ENCODE assay signal across 32 cellular contexts in the genomic region with DNA sequence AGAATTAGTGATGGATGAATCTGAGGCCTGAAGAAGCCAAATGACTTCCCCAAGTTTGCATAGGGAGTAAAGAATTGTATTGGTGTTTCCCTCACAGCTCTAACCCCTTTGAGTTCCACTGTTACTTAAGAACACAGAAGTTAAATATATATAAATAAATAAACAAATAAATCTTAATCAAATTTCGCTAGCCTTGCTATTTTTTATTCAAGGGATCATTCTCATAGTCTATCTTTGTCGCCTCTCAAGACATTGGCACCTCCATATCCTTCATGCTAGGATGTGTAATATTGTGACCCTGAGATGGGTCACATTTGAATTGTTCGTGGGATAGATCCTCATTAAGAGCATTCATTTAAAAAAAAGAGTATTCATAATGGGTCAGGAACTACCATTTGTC.
"Had no signal": no experiment of that assay in that cellular context is flagged by ENCODE, and none has a peak within 500 bp of the region (broad histone marks: within the 10 kb centered on the region; RNA-seq: fewer than 3 reads in every experiment).

No MANE protein-coding gene starts in this region.

- H3K36me3 ChIP-seq: adrenal gland, ascending aorta, brain microvascular endothelial cell, breast epithelium, cardiac muscle cell had no signal

- FAIRE-seq: astrocyte had no signal

- H3K27ac ChIP-seq: adrenal gland, ascending aorta, body of pancreas, brain microvascular endothelial cell, breast epithelium, cardiac muscle cell had no signal

- H3K4me1 ChIP-seq: adrenal gland, ascending aorta, body of pancreas, breast epithelium had no signal

- H3K9me3 ChIP-seq: ascending aorta, body of pancreas had no signal

- ATAC-seq: activated naive CD4-positive, alpha-beta T cell treated with anti-CD3 and anti-CD28 coated beads, Interleukin-2, amount 50 U/mL, for 72 hours; activated naive CD8-positive, alpha-beta T cell treated with anti-CD3 and anti-CD28 coated beads, Interleukin-2, amount 50 U/mL, for 24 hours; activated T-cell treated with anti-CD3 and anti-CD28 coated beads, Interleukin-2, amount 50 U/mL, for 4 hours; activated T-cell treated with anti-CD3 and anti-CD28 coated beads, Interleukin-2, amount 50 U/mL, for 72 hours; activated T-helper 17 cell treated with anti-CD3 and anti-CD28 coated beads, Interleukin-2, amount 50 U/mL, for 72 hours; body of pancreas had no signal

- H3K27me3 ChIP-seq: adrenal gland, ascending aorta, body of pancreas, brain microvascular endothelial cell, breast epithelium, cardiac muscle cell had no signal

- DNase-seq: activated effector memory CD4-positive, alpha-beta T cell treated with anti-CD3 and anti-CD28 coated beads, Interleukin-2, amount 50 U/mL, for 16 hours; activated effector memory CD4-positive, alpha-beta T cell treated with Interleukin-2 at 50 U/mL for 16 hours; activated gamma-delta T cell; activated gamma-delta T cell treated with Interleukin-2 at 50 U/mL for 16 hours; activated naive CD4-positive, alpha-beta T cell; activated naive CD4-positive, alpha-beta T cell treated with anti-CD3 and anti-CD28 coated beads for 36 hours; activated naive CD4-positive, alpha-beta T cell treated with anti-CD3 and anti-CD28 coated beads, Interleukin-2, amount 10 ng/mL, durations not matched to agents 7 days and 5 days; activated naive CD4-positive, alpha-beta T cell treated with anti-CD3 and anti-CD28 coated beads, Interleukin-2, amount 50 U/mL, for 16 hours; activated naive CD4-positive, alpha-beta T cell treated with Interleukin-2 at 50 U/mL for 16 hours; activated naive CD8-positive, alpha-beta T cell treated with anti-CD3 and anti-CD28 coated beads for 36 hours; activated naive CD8-positive, alpha-beta T cell treated with anti-CD3 and anti-CD28 coated beads, Interleukin-2, amount 10 ng/mL, durations not matched to agents 7 days and 5 days; activated naive CD8-positive, alpha-beta T cell treated with anti-CD3 and anti-CD28 coated beads, Interleukin-2, amount 50 U/mL, for 24 hours; activated T-cell treated with anti-CD3 and anti-CD28 coated beads, Interleukin-2, amount 50 U/mL, for 24 hours; activated T-cell treated with anti-CD3 and anti-CD28 coated beads, Interleukin-2, amount 50 U/mL, for 4 hours; activated T-cell treated with anti-CD3 and anti-CD28 coated beads, Interleukin-2, amount 50 U/mL, for 48 hours; activated T-cell treated with anti-CD3 and anti-CD28 coated beads, Interleukin-2, amount 50 U/mL, for 72 hours; adrenal gland; amniotic stem cell; amygdala; anterior cingulate cortex; aorta; body of pancreas; brain microvascular endothelial cell; caudate nucleus; central memory CD4-positive, alpha-beta T cell; cerebellar nuclear complex had no signal

- H3K4me3 ChIP-seq: adrenal gland, ascending aorta, body of pancreas, breast epithelium, cardiac muscle cell had no signal
